Comparison of ENCODE assay signal across 19 cellular contexts in the genomic region with DNA sequence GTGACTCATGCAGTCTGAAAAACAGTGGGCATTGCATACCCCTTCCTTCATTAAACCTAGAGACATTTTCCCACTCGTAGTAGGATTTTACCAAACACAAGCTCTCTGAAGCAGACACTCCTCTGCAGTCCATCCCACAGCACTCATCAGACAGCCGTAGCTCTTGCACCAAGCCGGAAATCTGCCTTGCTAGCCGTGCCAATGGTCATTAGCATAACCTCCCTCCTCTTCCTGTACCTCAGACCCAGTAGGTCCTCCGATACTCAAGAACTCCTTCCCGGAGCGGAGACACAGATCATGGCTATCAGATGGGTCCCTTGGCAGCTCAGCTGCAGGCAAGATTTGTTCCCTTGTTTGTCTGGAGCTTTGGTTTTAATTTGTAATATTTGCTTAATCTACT.
DNase-seq lines count a peak whose midpoint lies in the region; ATAC-seq and TF ChIP-seq lines count a peak whose summit lies in the region.
"Had no signal": no experiment of that assay in that cellular context is flagged by ENCODE, and none has a peak within 500 bp of the region (broad histone marks: within the 10 kb centered on the region; RNA-seq: fewer than 3 reads in every experiment).

No MANE protein-coding gene starts in this region.

- H3K27ac ChIP-seq in H9 (ENCODE audit: insufficient read length, low read depth, low read length) (no peak overlapping the region), neural progenitor cell (no peak overlapping the region), tibial artery (no peak overlapping the region), ovary (no peak overlapping the region)
- H3K27ac ChIP-seq: 22Rv1, C4-2B had no signal

- WGBS in H9 (ENCODE audit: extremely low coverage, insufficient read length, low lambda C conversion rate), result no CpG with 5 or more reads among the region's 7 CpGs
- 26 to 28% (median 26%) methylated on average over 7 of the region's 7 CpGs for WGBS in ovary, 3 donors

- no peak overlapping the region for H2AK5ac ChIP-seq in H9 (ENCODE audit: insufficient read length, low read length)

- H3K27me3 ChIP-seq in H9 (ENCODE audit: insufficient read depth, low read length) (no peaks in the 10 kb centered on the region), neural progenitor cell (no peaks in the 10 kb centered on the region), tibial artery (no peaks in the 10 kb centered on the region), ovary (no peaks in the 10 kb centered on the region)

- no peaks in the 10 kb centered on the region for H3K23me2 ChIP-seq in H9 (ENCODE audit: insufficient read length, low read depth, low read length, poor library complexity, severe bottlenecking)

- H3K9me3 Mint-ChIP-seq in H9, result no peaks in the 10 kb centered on the region
- no peaks in the 10 kb centered on the region for H3K9me3 Mint-ChIP-seq in neural progenitor cell

- peak; percentile 83 for ATAC-seq in left ventricle myocardium superior

- TF ChIP-seq CTCF in H9 (conservative IDR thresholded peaks at IDR 0.05), result no peak
- TF ChIP-seq CTCF in neural progenitor cell (IDR thresholded peaks at IDR 0.05), result no peak
- TF ChIP-seq CTCF in tibial artery (IDR thresholded peaks at IDR 0.05), result no peak
- no peak for TF ChIP-seq CTCF in ovary (IDR thresholded peaks at IDR 0.05)

- H3K4ac ChIP-seq in H9 (ENCODE audit: low read depth, low read length), result no peak overlapping the region

- no peak for TF ChIP-seq POLR2A in ovary (IDR thresholded peaks at IDR 0.05)

- H3K27me3 Mint-ChIP-seq in H9 (ENCODE audit: low read depth), result peaks cover under 1% of the 10 kb centered on the region
- H3K27me3 Mint-ChIP-seq in neural progenitor cell (ENCODE audit: insufficient read depth, low read depth), result peaks cover 1% of the 10 kb centered on the region

- H3K9me3 ChIP-seq in H9 (ENCODE audit: control insufficient read depth, low read depth, low read length) (no peaks in the 10 kb centered on the region), neural progenitor cell (ENCODE audit: low read depth) (no peaks in the 10 kb centered on the region), tibial artery (no peaks in the 10 kb centered on the region), ovary (no peaks in the 10 kb centered on the region)
- H3K9me3 ChIP-seq: HAP-1 had no signal

- H3K14ac ChIP-seq in H9 (ENCODE audit: insufficient read depth, low read length), result no peak overlapping the region

- H2BK15ac ChIP-seq in H9 (ENCODE audit: low read depth, low read length), result no peak overlapping the region

- no peak overlapping the region for H3T11ph ChIP-seq in H9 (ENCODE audit: low read length)

- H3K4me2 ChIP-seq in H9 (ENCODE audit: insufficient read depth, insufficient read length, low read length) (no peak overlapping the region), neural progenitor cell (no peak overlapping the region)

- H3K4me1 ChIP-seq in H9 (ENCODE audit: insufficient read depth, low read length) (no peaks in the 10 kb centered on the region), neural progenitor cell (peaks cover 2% of the 10 kb centered on the region), tibial artery (peaks cover 0 to 6% (median 0%) of the 10 kb centered on the region in 4 donors), ovary (ENCODE audit: insufficient read depth) (no peaks in the 10 kb centered on the region)
- H3K4me1 ChIP-seq: HAP-1 had no signal

- no peaks in the 10 kb centered on the region for H4K20me1 ChIP-seq in H9 (ENCODE audit: control insufficient read depth, insufficient read depth, insufficient read length)
- H4K20me1 ChIP-seq in neural progenitor cell (ENCODE audit: low read depth), result no peaks in the 10 kb centered on the region

- H2BK120ac ChIP-seq in H9 (ENCODE audit: low read depth, low read length, poor library complexity, severe bottlenecking), result no peak overlapping the region

- H3F3A ChIP-seq in neural progenitor cell (ENCODE audit: low read depth), result no peaks in the 10 kb centered on the region

- H3K9ac ChIP-seq in H9 (ENCODE audit: extremely low read depth, insufficient read length, low read length) (no peak overlapping the region), neural progenitor cell (no peak overlapping the region)

- no peak overlapping the region for H4K5ac ChIP-seq in H9 (ENCODE audit: insufficient read length, low read depth, low read length)

- H2BK12ac ChIP-seq in H9 (ENCODE audit: insufficient read length, low read depth, low read length), result no peak overlapping the region

- H3K79me2 ChIP-seq in H9 (ENCODE audit: insufficient read depth, low read length) (no peaks in the 10 kb centered on the region), neural progenitor cell (ENCODE audit: low read depth) (no peaks in the 10 kb centered on the region)

- no peak overlapping the region for H4K91ac ChIP-seq in H9 (ENCODE audit: insufficient read length, low read depth, low read length)

- H3K4me1 Mint-ChIP-seq in H9 (peaks cover 3 to 4% of the 10 kb centered on the region in 2 experiments; a peak in 3 of 4 replicates), neural progenitor cell (peaks cover 3% of the 10 kb centered on the region)

- no peak overlapping the region for H3K23ac ChIP-seq in H9 (ENCODE audit: insufficient read length, low read depth, low read length)

- H3K27ac Mint-ChIP-seq in H9, result no peak overlapping the region
- H3K27ac Mint-ChIP-seq in neural progenitor cell, result no peak overlapping the region

- no peak overlapping the region for H2BK5ac ChIP-seq in H9 (ENCODE audit: insufficient read length, low read length)

- intact Hi-C loops in left ventricle myocardium superior (cut with micrococcal nuclease), result no loop called here
- intact Hi-C loops in tibial artery (cut with DNase I; ENCODE audit: low total_unique reads), result no loop called here
- intact Hi-C loops in ovary (cut with DNase I), result no loop called here

- H3K4me3 Mint-ChIP-seq in H9 (no peak overlapping the region), neural progenitor cell (no peak overlapping the region)

- no peak for TF ChIP-seq EP300 in ovary (IDR thresholded peaks at IDR 0.05)

- no peak overlapping the region for H4K8ac ChIP-seq in H9 (replicated peaks; ENCODE audit: insufficient read length, low read depth, low read length)

- H2BK20ac ChIP-seq in H9 (ENCODE audit: low read depth, low read length, poor library complexity, severe bottlenecking), result no peak overlapping the region

- H2AFZ ChIP-seq in H9 (ENCODE audit: low read length) (no peak overlapping the region), neural progenitor cell (replicated peaks) (peak overlapping the region; percentile 72)

- H3K4me3 ChIP-seq in neural progenitor cell, result no peak overlapping the region
- H3K4me3 ChIP-seq in tibial artery, result no peak overlapping the region
- H3K4me3 ChIP-seq in ovary, result no peak overlapping the region
- H3K4me3 ChIP-seq: HAP-1 had no signal

- H3K18ac ChIP-seq in H9 (ENCODE audit: insufficient read length, low read depth, low read length), result no peak overlapping the region

- H3K36me3 Mint-ChIP-seq in H9 (ENCODE audit: insufficient read depth in 1 of 3, low read depth in 3 of 3), result no peaks in the 10 kb centered on the region
- H3K36me3 Mint-ChIP-seq in neural progenitor cell, result no peaks in the 10 kb centered on the region

- DNase-seq in NCI-H2227 (lab: John Stamatoyannopoulos, UW; ENCODE audit: unreplicated experiment) (peak; percentile 24), NCI-H2227 treated with DMSO at 0.1 percent for 48 hours (lab: John Stamatoyannopoulos, UW) (no peak), H9 (peak; percentile 30), left ventricle myocardium superior (no peak), neural progenitor cell (ENCODE audit: low spot score) (no peak), tibial artery (no peak), NCI-H2107 treated with DMSO at 0.1 percent for 48 hours (lab: John Stamatoyannopoulos, UW; ENCODE audit: unreplicated experiment) (no peak), ovary (no peak)
- DNase-seq: AML-193, DMS79, KG1, NCI-H1417, NCI-H187, NCI-H446 treated with DMSO at 0.1 percent for 48 hours, NCI-H69, SIG-M5 had no signal

- no peaks in the 10 kb centered on the region for H3K36me3 ChIP-seq in neural progenitor cell
- H3K36me3 ChIP-seq in tibial artery, result no peaks in the 10 kb centered on the region
- H3K36me3 ChIP-seq in ovary, result no peaks in the 10 kb centered on the region
- H3K36me3 ChIP-seq: HAP-1 had no signal

- H3K56ac ChIP-seq in H9 (ENCODE audit: insufficient read length, low read depth, low read length), result no peak overlapping the region

- H3K79me1 ChIP-seq in H9 (ENCODE audit: insufficient read depth, low read depth, low read length, poor library complexity, severe bottlenecking), result no peaks in the 10 kb centered on the region

Comparison
In these comparisons a context has a peak if more than half of its experiments do, and no peak if none do; other contexts are left out.
1. DNase-seq: peak in NCI-H2227 (single experiment) and H9 (single experiment); none in NCI-H2227 treated with DMSO at 0.1 percent for 48 hours (single experiment), left ventricle myocardium superior (single experiment), neural progenitor cell (single experiment), tibial artery (0 of 2), NCI-H2107 treated with DMSO at 0.1 percent for 48 hours (single experiment) and ovary (0 of 5).